ENCODE assay signal across 11 cellular contexts in genomic region chr1:180269848-180270766, GRCh38. TPM values are rescaled to one million over a fixed set of nuclear protein-coding genes. Genes with fewer than 3 reads are reported as not detected.
A peak's percentile ranks its signal among the peaks of the same experiment; 100 is the strongest.
DNase-seq lines count a peak whose midpoint lies in the region; TF ChIP-seq lines count a peak whose summit lies in the region.
"Had no signal": no experiment of that assay in that cellular context is flagged by ENCODE, and none has a peak within 500 bp of the region (broad histone marks: within the 10 kb centered on the region; RNA-seq: fewer than 3 reads in every experiment).

No MANE protein-coding gene starts in this region.

- peaks cover 29% of the 10 kb centered on the region for H3K4me1 Mint-ChIP-seq in glutamatergic neuron (ENCODE audit: low read depth, unreplicated experiment)

- H3K27ac ChIP-seq in iPS DF 6.9 (ENCODE audit: low read length) (no peak overlapping the region), transverse colon (peak overlapping the region; percentile 67 to 81 (median 73))

- in situ Hi-C loops in transverse colon (cut with MboI; ENCODE audit: low pct_ligation_motif_present in 1 of 4, low pct_unique_long_range_greater_than_20kb in 1 of 4, low sequenced_read_pairs in 3 of 4) (loop anchor here in 2 of 4 donors (25.0 kb wide), 1 partner anchor 217 kb away; no protein-coding TSS in a partner anchor), ACHN (cut with HindIII; ENCODE audit: low pct_ligation_motif_present, low pct_unique_long_range_greater_than_20kb, low sequenced_read_pairs) (no loop called here)

- peaks cover 2% of the 10 kb centered on the region for H3K36me3 Mint-ChIP-seq in glutamatergic neuron (ENCODE audit: unreplicated experiment)

- no peak overlapping the region for H3K4me3 Mint-ChIP-seq in glutamatergic neuron (ENCODE audit: unreplicated experiment)

- no peak overlapping the region for H3K4me3 ChIP-seq in iPS DF 6.9 (ENCODE audit: low read length)
- H3K4me3 ChIP-seq in transverse colon, result no peak overlapping the region

- DNase-seq in activated CD8-positive, alpha-beta memory T cell treated with anti-CD3 and anti-CD28 coated beads, Interleukin-2, amount 50 U/mL, for 48 hours, result peak; percentile 47
- DNase-seq in activated CD8-positive, alpha-beta memory T cell treated with anti-CD3 and anti-CD28 coated beads, Interleukin-2, amount 50 U/mL, for 4 hours, result no peak
- DNase-seq in SW480 (ENCODE audit: low spot score) (peak; percentile 27), iPS DF 6.9 (ENCODE audit: low read depth, low spot score) (peak; percentile 35), transverse colon (peak; percentile 80), medulla oblongata (ENCODE audit: extremely low spot score) (no peak), ACHN (no peak), glutamatergic neuron (no peak)
- DNase-seq: stimulated activated CD4-positive, alpha-beta T cell treated with anti-CD3 and anti-CD28 coated beads, Interleukin-4, amount 100 ng/mL, for 1 hour; T1000 had no signal

- no peaks in the 10 kb centered on the region for H3K9me3 ChIP-seq in iPS DF 6.9 (ENCODE audit: control insufficient read depth, insufficient read depth, low read length)
- no peaks in the 10 kb centered on the region for H3K9me3 ChIP-seq in transverse colon

- intact Hi-C loops in transverse colon (cut with DNase I; ENCODE audit: low total_unique reads), result no loop called here

- TF ChIP-seq EP300 in transverse colon (IDR thresholded peaks at IDR 0.05; ENCODE audit: low read depth), result no peak

- peaks cover 5% of the 10 kb centered on the region for H3K9me3 Mint-ChIP-seq in glutamatergic neuron (ENCODE audit: unreplicated experiment)

- H3K4me1 ChIP-seq in iPS DF 6.9 (ENCODE audit: control insufficient read depth, insufficient read depth, low read length) (peaks cover 15% of the 10 kb centered on the region), transverse colon (peaks cover 6 to 24% (median 20%) of the 10 kb centered on the region in 4 donors)

- H3K27me3 Mint-ChIP-seq in glutamatergic neuron (ENCODE audit: unreplicated experiment), result no peaks in the 10 kb centered on the region

- H3K27ac Mint-ChIP-seq in glutamatergic neuron (ENCODE audit: unreplicated experiment), result no peak overlapping the region

- no peaks in the 10 kb centered on the region for H3K27me3 ChIP-seq in iPS DF 6.9 (ENCODE audit: control insufficient read depth, insufficient read depth, low read length)
- H3K27me3 ChIP-seq in transverse colon, result no peaks in the 10 kb centered on the region

- TF ChIP-seq CTCF in transverse colon (IDR thresholded peaks at IDR 0.05), result peak in 4 of 5 experiments; percentile 21 to 58 (median 32)
- TF ChIP-seq CTCF in glutamatergic neuron (IDR thresholded peaks at IDR 0.05; ENCODE audit: partially characterized antibody, unreplicated experiment), result no peak

- WGBS in iPS DF 6.9 (ENCODE audit: insufficient coverage, insufficient read length), result no CpG with 5 or more reads among the region's 13 CpGs
- WGBS in transverse colon (ENCODE audit: low coverage in 1 of 2), 2 donors, result 45 to 56% methylated on average over 6 to 13 of the region's 13 CpGs

- peak; percentile 49 for TF ChIP-seq POLR2A in transverse colon (IDR thresholded peaks at IDR 0.05)

- 0 out of 2 replicates have a peak, but pooled peaks cover 2% of the 10 kb centered on the region for H3K36me3 ChIP-seq in iPS DF 6.9 (ENCODE audit: control insufficient read depth, insufficient read depth, low read length)
- H3K36me3 ChIP-seq in transverse colon, result no peaks in the 10 kb centered on the region

RNA-seq across cellular contexts. Expression of gene LHX4, which starts 40.0 kb away (rescaled TPM):
- total RNA-seq in transverse colon (1 to 10 TPM in 1 of 4 donors, under 1 TPM in 1, not detected in 2; 0.48 to 1.2 TPM), glutamatergic neuron (ENCODE audit: unreplicated experiment) (2.1 TPM)
- total RNA-seq: endothelial cell of umbilical vein had no signal

Comparison
In these comparisons a context has a peak if more than half of its experiments do, and no peak if none do; other contexts are left out.
1. DNase-seq: peak in activated CD8-positive, alpha-beta memory T cell treated with anti-CD3 and anti-CD28 coated beads, Interleukin-2, amount 50 U/mL, for 48 hours (single experiment), SW480 (single experiment), iPS DF 6.9 (single experiment) and transverse colon (single experiment); none in activated CD8-positive, alpha-beta memory T cell treated with anti-CD3 and anti-CD28 coated beads, Interleukin-2, amount 50 U/mL, for 4 hours (single experiment), medulla oblongata (single experiment), ACHN (single experiment) and glutamatergic neuron (single experiment).